In genomic region chr10:110903280-110904278, GRCh38 we compare ENCODE assay signal across 10 cellular contexts. TPM values are rescaled to one million over a fixed set of nuclear protein-coding genes. Genes with fewer than 3 reads are reported as not detected.
DNase-seq lines count a peak whose midpoint lies in the region; ATAC-seq and TF ChIP-seq lines count a peak whose summit lies in the region.
"Had no signal": no experiment of that assay in that cellular context is flagged by ENCODE, and none has a peak within 500 bp of the region (broad histone marks: within the 10 kb centered on the region; RNA-seq: fewer than 3 reads in every experiment).

No MANE protein-coding gene starts in this region.

- CTCF ChIA-PET in activated CD4-positive, alpha-beta T cell treated with anti-CD3 and anti-CD28 coated beads, Interleukin-2, amount 10 ng/mL, durations not matched to agents 7 days and 5 days (lab: Charles Lee), result interaction anchor here (1.2 to 1.3 kb wide), 3 partner anchors 10 to 154 kb away, joined by 3 to 6 read pairs (median 3); partner anchors contain the start of gene PDCD4

- no peaks in the 10 kb centered on the region for H3K27me3 Mint-ChIP-seq in activated CD4-positive, alpha-beta T cell treated with anti-CD3 and anti-CD28 coated beads, Interleukin-2, amount 10 ng/mL, durations not matched to agents 24 days and 14 days
- H3K27me3 Mint-ChIP-seq in activated CD4-positive, alpha-beta T cell treated with anti-CD3 and anti-CD28 coated beads, Interleukin-2, amount 10 ng/mL, durations not matched to agents 7 days and 5 days, result no peaks in the 10 kb centered on the region
- no peaks in the 10 kb centered on the region for H3K27me3 Mint-ChIP-seq in activated naive CD8-positive, alpha-beta T cell treated with anti-CD3 and anti-CD28 coated beads for 36 hours

- H3K9me3 ChIP-seq in parathyroid adenoma (ENCODE audit: control insufficient read depth, low read length), result no peaks in the 10 kb centered on the region

- H3K4me3 ChIP-seq in parathyroid adenoma (ENCODE audit: low read depth, low read length), result no peak overlapping the region

- ATAC-seq in HG02884 (IDR thresholded peaks at IDR 0.05; ENCODE audit: unreplicated experiment) (peak; percentile 70), GM21619 (IDR thresholded peaks at IDR 0.05; ENCODE audit: unreplicated experiment) (no peak)

- POLR2A ChIA-PET in activated CD4-positive, alpha-beta T cell treated with anti-CD3 and anti-CD28 coated beads, Interleukin-2, amount 10 ng/mL, durations not matched to agents 7 days and 5 days (lab: Charles Lee), result no interaction called here

- no peaks in the 10 kb centered on the region for H3K9me3 Mint-ChIP-seq in activated CD4-positive, alpha-beta T cell treated with anti-CD3 and anti-CD28 coated beads, Interleukin-2, amount 10 ng/mL, durations not matched to agents 24 days and 14 days
- no peaks in the 10 kb centered on the region for H3K9me3 Mint-ChIP-seq in activated CD4-positive, alpha-beta T cell treated with anti-CD3 and anti-CD28 coated beads, Interleukin-2, amount 10 ng/mL, durations not matched to agents 7 days and 5 days
- no peaks in the 10 kb centered on the region for H3K9me3 Mint-ChIP-seq in activated naive CD8-positive, alpha-beta T cell treated with anti-CD3 and anti-CD28 coated beads for 36 hours

- H3K9ac ChIP-seq in parathyroid adenoma, result no peak overlapping the region

- peaks cover 22% of the 10 kb centered on the region for H3K4me1 Mint-ChIP-seq in activated CD4-positive, alpha-beta T cell treated with anti-CD3 and anti-CD28 coated beads, Interleukin-2, amount 10 ng/mL, durations not matched to agents 24 days and 14 days
- H3K4me1 Mint-ChIP-seq in activated CD4-positive, alpha-beta T cell treated with anti-CD3 and anti-CD28 coated beads, Interleukin-2, amount 10 ng/mL, durations not matched to agents 7 days and 5 days, result peaks cover 24% of the 10 kb centered on the region
- H3K4me1 Mint-ChIP-seq in activated naive CD8-positive, alpha-beta T cell treated with anti-CD3 and anti-CD28 coated beads for 36 hours, result peaks cover 43% of the 10 kb centered on the region

- peaks cover 2% of the 10 kb centered on the region for H3K79me2 ChIP-seq in parathyroid adenoma

- peaks cover 36% of the 10 kb centered on the region for H3K36me3 Mint-ChIP-seq in activated CD4-positive, alpha-beta T cell treated with anti-CD3 and anti-CD28 coated beads, Interleukin-2, amount 10 ng/mL, durations not matched to agents 24 days and 14 days (ENCODE audit: low read depth)
- peaks cover 46% of the 10 kb centered on the region for H3K36me3 Mint-ChIP-seq in activated CD4-positive, alpha-beta T cell treated with anti-CD3 and anti-CD28 coated beads, Interleukin-2, amount 10 ng/mL, durations not matched to agents 7 days and 5 days (ENCODE audit: low read depth)
- peaks cover 58% of the 10 kb centered on the region for H3K36me3 Mint-ChIP-seq in activated naive CD8-positive, alpha-beta T cell treated with anti-CD3 and anti-CD28 coated beads for 36 hours

- H3K27me3 ChIP-seq in parathyroid adenoma (ENCODE audit: control insufficient read depth, insufficient read depth, low read length), result no peaks in the 10 kb centered on the region

- no peak overlapping the region for H3K4me3 Mint-ChIP-seq in activated CD4-positive, alpha-beta T cell treated with anti-CD3 and anti-CD28 coated beads, Interleukin-2, amount 10 ng/mL, durations not matched to agents 24 days and 14 days
- H3K4me3 Mint-ChIP-seq in activated CD4-positive, alpha-beta T cell treated with anti-CD3 and anti-CD28 coated beads, Interleukin-2, amount 10 ng/mL, durations not matched to agents 7 days and 5 days, result no peak overlapping the region
- no peak overlapping the region for H3K4me3 Mint-ChIP-seq in activated naive CD8-positive, alpha-beta T cell treated with anti-CD3 and anti-CD28 coated beads for 36 hours

- no peak for DNase-seq in activated CD4-positive, alpha-beta T cell treated with anti-CD3 and anti-CD28 coated beads, Interleukin-2, amount 10 ng/mL, durations not matched to agents 24 days and 14 days
- no peak for DNase-seq in activated CD4-positive, alpha-beta T cell treated with anti-CD3 and anti-CD28 coated beads, Interleukin-2, amount 10 ng/mL, durations not matched to agents 7 days and 5 days
- DNase-seq in activated naive CD8-positive, alpha-beta T cell treated with anti-CD3 and anti-CD28 coated beads for 36 hours, result peak; percentile 32
- DNase-seq in NCI-H1092 treated with DMSO at 0.1 percent for 48 hours (lab: John Stamatoyannopoulos, UW), result no peak
- DNase-seq in central memory CD4-positive, alpha-beta T cell, result no peak
- DNase-seq: ACHN, SW 1271 had no signal

- peak overlapping the region; percentile 25 for H3K27ac Mint-ChIP-seq in activated CD4-positive, alpha-beta T cell treated with anti-CD3 and anti-CD28 coated beads, Interleukin-2, amount 10 ng/mL, durations not matched to agents 24 days and 14 days
- H3K27ac Mint-ChIP-seq in activated CD4-positive, alpha-beta T cell treated with anti-CD3 and anti-CD28 coated beads, Interleukin-2, amount 10 ng/mL, durations not matched to agents 7 days and 5 days, result no peak overlapping the region
- peak overlapping the region; percentile 87 for H3K27ac Mint-ChIP-seq in activated naive CD8-positive, alpha-beta T cell treated with anti-CD3 and anti-CD28 coated beads for 36 hours

- peak overlapping the region; percentile 25 for H3K4me2 ChIP-seq in parathyroid adenoma (ENCODE audit: low read length)

- intact Hi-C loops in activated CD4-positive, alpha-beta T cell treated with anti-CD3 and anti-CD28 coated beads, Interleukin-2, amount 10 ng/mL, durations not matched to agents 24 days and 14 days (cut with micrococcal nuclease), result loop anchor here (1.0 kb wide), 1 partner anchor 15 kb away; no protein-coding TSS in a partner anchor

- peaks cover 43% of the 10 kb centered on the region for H3K4me1 ChIP-seq in parathyroid adenoma

- H2AFZ ChIP-seq in parathyroid adenoma, result no peak overlapping the region

- H3K36me3 ChIP-seq in parathyroid adenoma (ENCODE audit: control insufficient read depth, insufficient read depth, low read length), result no peaks in the 10 kb centered on the region

- H3K27ac ChIP-seq in parathyroid adenoma, result peak overlapping the region; percentile 60

- no peak for TF ChIP-seq CTCF in parathyroid adenoma (IDR thresholded peaks at IDR 0.05)

RNA-seq across cellular contexts. Expression of gene BBIP1, which starts 15.4 kb away (rescaled TPM):
- total RNA-seq in activated CD4-positive, alpha-beta T cell treated with anti-CD3 and anti-CD28 coated beads, Interleukin-2, amount 10 ng/mL, durations not matched to agents 24 days and 14 days, result 26.3 and 31.1 TPM in 2 replicates
- 10 to 100 TPM; 19.1 to 24.2 TPM for total RNA-seq in activated CD4-positive, alpha-beta T cell treated with anti-CD3 and anti-CD28 coated beads, Interleukin-2, amount 10 ng/mL, durations not matched to agents 7 days and 5 days
- 10 to 100 TPM; 35.6 to 37.1 TPM for total RNA-seq in activated naive CD8-positive, alpha-beta T cell treated with anti-CD3 and anti-CD28 coated beads for 36 hours

RNA-seq across cellular contexts. Expression of gene SHOC2, which starts 15.8 kb away (rescaled TPM):
- total RNA-seq in activated CD4-positive, alpha-beta T cell treated with anti-CD3 and anti-CD28 coated beads, Interleukin-2, amount 10 ng/mL, durations not matched to agents 24 days and 14 days, result 38.3 and 41.8 TPM in 2 replicates
- 10 to 100 TPM; 43.0 to 47.8 TPM for total RNA-seq in activated CD4-positive, alpha-beta T cell treated with anti-CD3 and anti-CD28 coated beads, Interleukin-2, amount 10 ng/mL, durations not matched to agents 7 days and 5 days
- total RNA-seq in activated naive CD8-positive, alpha-beta T cell treated with anti-CD3 and anti-CD28 coated beads for 36 hours, result 10 to 100 TPM; 45.1 to 46.1 TPM

RNA-seq across cellular contexts. Expression of gene PDCD4, which starts 31.9 kb away (rescaled TPM):
- total RNA-seq in activated CD4-positive, alpha-beta T cell treated with anti-CD3 and anti-CD28 coated beads, Interleukin-2, amount 10 ng/mL, durations not matched to agents 24 days and 14 days, result 45.2 and 53.6 TPM in 2 replicates
- 10 to 100 TPM; 63.8 to 81.0 TPM for total RNA-seq in activated CD4-positive, alpha-beta T cell treated with anti-CD3 and anti-CD28 coated beads, Interleukin-2, amount 10 ng/mL, durations not matched to agents 7 days and 5 days
- 100 to 1,000 TPM; 125 TPM for total RNA-seq in activated naive CD8-positive, alpha-beta T cell treated with anti-CD3 and anti-CD28 coated beads for 36 hours
